In the genomic region with DNA sequence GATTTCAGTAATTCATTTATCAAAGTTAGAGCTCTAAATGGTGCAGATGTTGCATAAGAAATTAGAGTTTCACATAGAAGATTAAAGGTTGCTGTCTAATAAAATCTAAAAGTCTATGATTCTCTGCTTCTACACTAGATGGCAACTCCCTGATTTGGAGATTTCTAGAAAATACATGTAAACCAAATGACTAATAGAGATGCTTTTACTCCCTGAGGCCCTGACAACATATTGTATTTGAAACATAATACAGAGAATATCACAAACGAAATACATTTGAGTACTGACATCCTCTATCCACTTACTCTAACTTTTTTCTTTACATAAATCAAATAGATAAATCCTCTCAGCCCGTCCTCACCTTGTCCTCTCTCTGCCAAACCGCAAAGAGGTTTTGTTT, we compare ENCODE assay signal across 24 cellular contexts.
DNase-seq lines count a peak whose midpoint lies in the region; ATAC-seq, FAIRE-seq and TF ChIP-seq lines count a peak whose summit lies in the region.
"Had no signal": no experiment of that assay in that cellular context is flagged by ENCODE, and none has a peak within 500 bp of the region (broad histone marks: within the 10 kb centered on the region; RNA-seq: fewer than 3 reads in every experiment).

No MANE protein-coding gene starts in this region.

- H3K4me2 ChIP-seq in SK-N-SH (no peak overlapping the region), GM23248 (ENCODE audit: unreplicated experiment) (peak overlapping the region; percentile 1)
- H3K4me2 ChIP-seq: BLaER1 treated with 17β-estradiol and CSF1 and Interleukin-3, amounts not matched to agents 10 nM and 100 nM had no signal

- DNase-seq in SK-N-SH: no peak
- peak; percentile 54 for DNase-seq in GM23248
- DNase-seq in bronchial epithelial cell (ENCODE audit: low read depth): peak; percentile 53
- no peak for DNase-seq in activated naive CD4-positive, alpha-beta T cell treated with anti-CD3 and anti-CD28 coated beads for 36 hours
- no peak for DNase-seq in right atrium auricular region (ENCODE audit: low spot score)
- DNase-seq in uterus: no peak
- DNase-seq: AML-193; BE2C; CD4-positive, alpha-beta T cell; CD8-positive, alpha-beta memory T cell; DMS 273 treated with DMSO at 0.1 percent for 48 hours; DMS79; GF-D8; H7; HCEC 1CT had no signal

- H3K4me3 Mint-ChIP-seq in activated naive CD4-positive, alpha-beta T cell treated with anti-CD3 and anti-CD28 coated beads for 36 hours: no peak overlapping the region
- H3K4me3 Mint-ChIP-seq: CD14-positive monocyte; CD4-positive, alpha-beta T cell; CD8-positive, alpha-beta memory T cell had no signal

- H3K9me2 ChIP-seq in SK-N-SH (no peaks in the 10 kb centered on the region), GM23248 (ENCODE audit: insufficient read depth) (no peaks in the 10 kb centered on the region)

- H4K20me1 ChIP-seq in SK-N-SH (ENCODE audit: insufficient read depth): no peaks in the 10 kb centered on the region
- no peaks in the 10 kb centered on the region for H4K20me1 ChIP-seq in GM23248 (ENCODE audit: insufficient read depth)
- H4K20me1 ChIP-seq: BLaER1 treated with 17β-estradiol and CSF1 and Interleukin-3, amounts not matched to agents 10 nM and 100 nM had no signal

- H3K4me3 ChIP-seq in SK-N-SH (ENCODE audit: low read depth in 2 of 2, low read length in 1 of 2) (no peak overlapping the region), GM23248 (no peak overlapping the region), bronchial epithelial cell (ENCODE audit: low read depth, low read length) (no peak overlapping the region), right atrium auricular region (no peak overlapping the region), uterus (no peak overlapping the region)
- H3K4me3 ChIP-seq: BLaER1 treated with 17β-estradiol and CSF1 and Interleukin-3, amounts not matched to agents 10 nM and 100 nM had no signal

- H3K79me2 ChIP-seq in SK-N-SH (ENCODE audit: insufficient read depth): no peaks in the 10 kb centered on the region; the same call in 1 of the 2 replicates
- no peaks in the 10 kb centered on the region for H3K79me2 ChIP-seq in GM23248 (ENCODE audit: insufficient read depth)

- H3K27me3 ChIP-seq in SK-N-SH (ENCODE audit: insufficient read depth) (no peaks in the 10 kb centered on the region), GM23248 (replicated peaks; ENCODE audit: insufficient read depth) (0 out of 2 replicates have a peak, but pooled peaks cover 6% of the 10 kb centered on the region), bronchial epithelial cell (ENCODE audit: control insufficient read depth, insufficient read depth, low read length) (no peaks in the 10 kb centered on the region), right atrium auricular region (no peaks in the 10 kb centered on the region), uterus (no peaks in the 10 kb centered on the region)
- H3K27me3 ChIP-seq: BE2C; BLaER1 treated with 17β-estradiol and CSF1 and Interleukin-3, amounts not matched to agents 10 nM and 100 nM had no signal

- no peaks in the 10 kb centered on the region for H3K9me3 ChIP-seq in SK-N-SH
- no peaks in the 10 kb centered on the region for H3K9me3 ChIP-seq in GM23248 (ENCODE audit: low read depth)
- H3K9me3 ChIP-seq in right atrium auricular region: peaks cover 0 to 5% of the 10 kb centered on the region in 2 donors
- H3K9me3 ChIP-seq in uterus: no peaks in the 10 kb centered on the region
- H3K9me3 ChIP-seq: BE2C had no signal

- in situ Hi-C loops in GM23248 (cut with MboI): no loop called here

- no peak for TF ChIP-seq CTCF in SK-N-SH (IDR thresholded peaks at IDR 0.05)
- no peak for TF ChIP-seq CTCF in bronchial epithelial cell (IDR thresholded peaks at IDR 0.05; ENCODE audit: insufficient read depth, low read length, severe bottlenecking)
- TF ChIP-seq CTCF in right atrium auricular region (IDR thresholded peaks at IDR 0.05): no peak
- no peak for TF ChIP-seq CTCF in uterus (IDR thresholded peaks at IDR 0.05)

- no peak for ATAC-seq in SK-N-SH treated with all-trans-retinoic acid at 6 μM for 48 hours

- H3K9ac ChIP-seq in SK-N-SH (no peak overlapping the region), GM23248 (no peak overlapping the region)
- H3K9ac ChIP-seq: BLaER1 treated with 17β-estradiol and CSF1 and Interleukin-3, amounts not matched to agents 10 nM and 100 nM had no signal

- no peak overlapping the region for H3K27ac Mint-ChIP-seq in activated naive CD4-positive, alpha-beta T cell treated with anti-CD3 and anti-CD28 coated beads for 36 hours
- H3K27ac Mint-ChIP-seq: CD14-positive monocyte; CD4-positive, alpha-beta T cell had no signal

- intact Hi-C loops in activated naive CD4-positive, alpha-beta T cell treated with anti-CD3 and anti-CD28 coated beads for 36 hours (cut with micrococcal nuclease): no loop called here
- intact Hi-C loops in uterus (cut with DNase I; ENCODE audit: low total_unique reads): no loop called here

- H3K4me1 ChIP-seq in SK-N-SH (ENCODE audit: control insufficient read depth in 1 of 2, insufficient read depth in 2 of 2, low read depth in 1 of 2, low read length in 1 of 2) (peaks cover 0 to 7% of the 10 kb centered on the region in 2 experiments; a peak in 1 of 4 replicates), GM23248 (ENCODE audit: insufficient read depth) (peaks cover 28% of the 10 kb centered on the region), right atrium auricular region (no peaks in the 10 kb centered on the region), uterus (no peaks in the 10 kb centered on the region)
- H3K4me1 ChIP-seq: BE2C had no signal

- H3K36me3 ChIP-seq in SK-N-SH (replicated peaks in 1 of 2; ENCODE audit: control insufficient read depth in 1 of 2, insufficient read depth in 2 of 2, low read length in 1 of 2) (no peaks in the 10 kb centered on the region), GM23248 (ENCODE audit: low read depth) (no peaks in the 10 kb centered on the region), bronchial epithelial cell (ENCODE audit: control insufficient read depth, insufficient read depth, low read length) (no peaks in the 10 kb centered on the region), right atrium auricular region (no peaks in the 10 kb centered on the region), uterus (no peaks in the 10 kb centered on the region)
- H3K36me3 ChIP-seq: BE2C had no signal

- H3K4me1 Mint-ChIP-seq in activated naive CD4-positive, alpha-beta T cell treated with anti-CD3 and anti-CD28 coated beads for 36 hours (ENCODE audit: low read depth): no peaks in the 10 kb centered on the region
- H3K4me1 Mint-ChIP-seq: CD14-positive monocyte; CD8-positive, alpha-beta memory T cell had no signal

- no peak for TF ChIP-seq POLR2A in uterus (IDR thresholded peaks at IDR 0.05)

- H3K9me3 Mint-ChIP-seq in activated naive CD4-positive, alpha-beta T cell treated with anti-CD3 and anti-CD28 coated beads for 36 hours: no peaks in the 10 kb centered on the region
- H3K9me3 Mint-ChIP-seq: CD4-positive, alpha-beta T cell had no signal

- no peak for TF ChIP-seq RAD21 in SK-N-SH (IDR thresholded peaks at IDR 0.05; ENCODE audit: low read length)

- 81% methylated on average over 3 of the region's 3 CpGs for WGBS in SK-N-SH (ENCODE audit: low lambda C conversion rate)
- 32 to 33% methylated on average over 3 of the region's 3 CpGs for WGBS in GM23248 (ENCODE audit: low coverage in 1 of 2, low lambda C conversion rate in 2 of 2, missing lambda C conversion rate in 2 of 2), 2 experiments

- no peaks in the 10 kb centered on the region for H3K36me3 Mint-ChIP-seq in activated naive CD4-positive, alpha-beta T cell treated with anti-CD3 and anti-CD28 coated beads for 36 hours (ENCODE audit: low read depth)
- H3K36me3 Mint-ChIP-seq: CD14-positive monocyte; CD8-positive, alpha-beta memory T cell had no signal

- H2AFZ ChIP-seq in SK-N-SH (ENCODE audit: low read depth) (no peak overlapping the region), GM23248 (no peak overlapping the region)

- H3K27me3 Mint-ChIP-seq in activated naive CD4-positive, alpha-beta T cell treated with anti-CD3 and anti-CD28 coated beads for 36 hours (ENCODE audit: low read depth): peaks cover 6% of the 10 kb centered on the region

- H3F3A ChIP-seq in SK-N-SH (replicated peaks; ENCODE audit: insufficient read depth) (no peaks in the 10 kb centered on the region), GM23248 (ENCODE audit: insufficient read depth) (peaks cover 13% of the 10 kb centered on the region; the same call in 1 of the 2 replicates)

- CTCF ChIA-PET in SK-N-SH (lab: Yijun Ruan, JAX): no interaction called here
- CTCF ChIA-PET in activated naive CD4-positive, alpha-beta T cell treated with anti-CD3 and anti-CD28 coated beads for 36 hours (lab: Charles Lee): interaction anchor here (0.6 kb wide), 1 partner anchor 34 kb away, joined by 3 read pairs; no protein-coding TSS in a partner anchor

- FAIRE-seq in bronchial epithelial cell (lab: Jason Lieb, UNC): no peak
- FAIRE-seq: A204.1, D721Med, GM12891, GM18507, H1 had no signal

- POLR2A ChIA-PET in SK-N-SH (lab: Yijun Ruan, JAX): no interaction called here

- H3K27ac ChIP-seq in SK-N-SH (ENCODE audit: low read depth in 2 of 2, low read length in 1 of 2): no peak overlapping the region
- H3K27ac ChIP-seq in GM23248: peak overlapping the region; percentile 31
- no peak overlapping the region for H3K27ac ChIP-seq in right atrium auricular region
- no peak overlapping the region for H3K27ac ChIP-seq in uterus
- H3K27ac ChIP-seq: 22Rv1; BLaER1 treated with 17β-estradiol and CSF1 and Interleukin-3, amounts not matched to agents 10 nM and 100 nM had no signal

- TF ChIP-seq EP300 in SK-N-SH (IDR thresholded peaks at IDR 0.05; ENCODE audit: borderline replicate concordance in 1 of 2, low read depth in 1 of 2, low read length in 1 of 2): no peak

TF ChIP-seq in SK-N-SH, 30 proteins besides CTCF, POLR2A, EP300 and RAD21:
- TF ChIP-seq NFIC (IDR thresholded peaks at IDR 0.05; ENCODE audit: borderline replicate concordance) (no peak), MXI1 (IDR thresholded peaks at IDR 0.05; ENCODE audit: low read depth, low read length) (no peak), NRF1 (IDR thresholded peaks at IDR 0.05; ENCODE audit: low read depth, low read length) (no peak), FOSL2 (IDR thresholded peaks at IDR 0.05; ENCODE audit: borderline replicate concordance, low read depth) (no peak), TAF1 (IDR thresholded peaks at IDR 0.05; ENCODE audit: borderline replicate concordance, low read depth, low read length) (no peak), RFX5 (IDR thresholded peaks at IDR 0.05; ENCODE audit: low read length) (no peak), POLR2AphosphoS5 (IDR thresholded peaks at IDR 0.05; ENCODE audit: low read depth, low read length) (no peak), FOXM1 (IDR thresholded peaks at IDR 0.05; ENCODE audit: low read depth) (no peak), ELF1 (IDR thresholded peaks at IDR 0.05) (no peak)
- TF ChIP-seq, protein P1, sequence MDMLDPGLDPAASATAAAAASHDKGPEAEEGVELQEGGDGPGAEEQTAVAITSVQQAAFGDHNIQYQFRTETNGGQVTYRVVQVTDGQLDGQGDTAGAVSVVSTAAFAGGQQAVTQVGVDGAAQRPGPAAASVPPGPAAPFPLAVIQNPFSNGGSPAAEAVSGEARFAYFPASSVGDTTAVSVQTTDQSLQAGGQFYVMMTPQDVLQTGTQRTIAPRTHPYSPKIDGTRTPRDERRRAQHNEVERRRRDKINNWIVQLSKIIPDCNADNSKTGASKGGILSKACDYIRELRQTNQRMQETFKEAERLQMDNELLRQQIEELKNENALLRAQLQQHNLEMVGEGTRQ (IDR thresholded peaks at IDR 0.05; ENCODE audit: borderline replicate concordance, low read depth, low read length): no peak

Comparison
In these comparisons a context has a peak if more than half of its experiments do, and no peak if none do; other contexts are left out.
1. DNase-seq: peak in GM23248 (single experiment) and bronchial epithelial cell (single experiment); none in SK-N-SH (single experiment), activated naive CD4-positive, alpha-beta T cell treated with anti-CD3 and anti-CD28 coated beads for 36 hours (single experiment), right atrium auricular region (single experiment) and uterus (0 of 2).